Comparison of ENCODE assay signal across 8 cellular contexts in genomic region chr3:113532698-113533533, GRCh38. TPM values are rescaled to one million over a fixed set of nuclear protein-coding genes. Genes with fewer than 3 reads are reported as not detected.
DNase-seq lines count a peak whose midpoint lies in the region; ATAC-seq and TF ChIP-seq lines count a peak whose summit lies in the region.

No MANE protein-coding gene starts in this region.

- H3K36me3 Mint-ChIP-seq in activated T-helper 1 cell treated with anti-CD3 and anti-CD28 coated beads, Interleukin-12 subunit alpha, Interleukin-12 subunit beta, Interleukin-2, Interleukin-4 antibody, amounts not matched to agents 30 ng/mL and 10 ng/mL and 1 ng/mL, durations not matched to agents 14 hours and 24 hours and 36 hours (ENCODE audit: low read depth), result peaks cover 9% of the 10 kb centered on the region

- intact Hi-C loops in activated T-helper 1 cell treated with anti-CD3 and anti-CD28 coated beads, Interleukin-12 subunit alpha, Interleukin-12 subunit beta, Interleukin-2, Interleukin-4 antibody, amounts not matched to agents 30 ng/mL and 10 ng/mL and 1 ng/mL, durations not matched to agents 14 hours and 24 hours and 36 hours (cut with micrococcal nuclease), result loop anchor here (1.0 to 10.0 kb wide), 10 partner anchors 12 to 1612 kb away; partner anchors contain the start of genes ATG3, ATP6V1A, CCDC191 and NAA50
- intact Hi-C loops in ovary (cut with DNase I), result no loop called here

- ATAC-seq in GM21786 (IDR thresholded peaks at IDR 0.05; ENCODE audit: unreplicated experiment) (peak; percentile 26), foreskin keratinocyte (peak; percentile 50)

- H3K4me3 ChIP-seq in ovary, result peak overlapping the region; percentile 52

- POLR2A ChIA-PET in GM10248 (lab: Yijun Ruan, JAX), result no interaction called here

- no peak for TF ChIP-seq EP300 in ovary (IDR thresholded peaks at IDR 0.05)

- CTCF ChIA-PET in GM10248 (lab: Yijun Ruan, JAX), result interaction anchor here (1.0 to 1.2 kb wide), 2 partner anchors 10 to 16 kb away, joined by 3 read pairs; no protein-coding TSS in a partner anchor

- H3K27ac ChIP-seq in foreskin keratinocyte, result no peak overlapping the region
- no peak overlapping the region for H3K27ac ChIP-seq in ovary

- H3K4me1 ChIP-seq in foreskin keratinocyte (peaks cover 3% of the 10 kb centered on the region), ovary (ENCODE audit: insufficient read depth) (no peaks in the 10 kb centered on the region)

- no peak for TF ChIP-seq POLR2A in ovary (IDR thresholded peaks at IDR 0.05)

- peaks cover 55% of the 10 kb centered on the region for H3K4me1 Mint-ChIP-seq in activated T-helper 1 cell treated with anti-CD3 and anti-CD28 coated beads, Interleukin-12 subunit alpha, Interleukin-12 subunit beta, Interleukin-2, Interleukin-4 antibody, amounts not matched to agents 30 ng/mL and 10 ng/mL and 1 ng/mL, durations not matched to agents 14 hours and 24 hours and 36 hours (ENCODE audit: low read depth)

- DNase-seq in GM10248 (ENCODE audit: extremely low spot score) (peak; percentile 50), NCI-H1092 treated with DMSO at 0.1 percent for 48 hours (lab: John Stamatoyannopoulos, UW) (peak; percentile 59), foreskin keratinocyte (no peak), ovary (peak in 2 of 5 donors; percentile 31 to 43), NCI-H187 (lab: John Stamatoyannopoulos, UW) (no peak), GF-D8 (lab: John Stamatoyannopoulos, UW) (no peak)
- DNase-seq in activated T-helper 1 cell treated with anti-CD3 and anti-CD28 coated beads, Interleukin-12 subunit alpha, Interleukin-12 subunit beta, Interleukin-2, Interleukin-4 antibody, amounts not matched to agents 30 ng/mL and 10 ng/mL and 1 ng/mL, durations not matched to agents 14 hours and 24 hours and 36 hours (ENCODE audit: low spot score), result peak; percentile 34

- no peaks in the 10 kb centered on the region for H3K36me3 ChIP-seq in ovary

- no peaks in the 10 kb centered on the region for H3K9me3 Mint-ChIP-seq in activated T-helper 1 cell treated with anti-CD3 and anti-CD28 coated beads, Interleukin-12 subunit alpha, Interleukin-12 subunit beta, Interleukin-2, Interleukin-4 antibody, amounts not matched to agents 30 ng/mL and 10 ng/mL and 1 ng/mL, durations not matched to agents 14 hours and 24 hours and 36 hours

- H3K27me3 ChIP-seq in foreskin keratinocyte, result peaks cover 69% of the 10 kb centered on the region
- H3K27me3 ChIP-seq in ovary, result no peaks in the 10 kb centered on the region

- H3K27ac Mint-ChIP-seq in activated T-helper 1 cell treated with anti-CD3 and anti-CD28 coated beads, Interleukin-12 subunit alpha, Interleukin-12 subunit beta, Interleukin-2, Interleukin-4 antibody, amounts not matched to agents 30 ng/mL and 10 ng/mL and 1 ng/mL, durations not matched to agents 14 hours and 24 hours and 36 hours, result peak overlapping the region; percentile 99

- TF ChIP-seq CTCF in GM10248 (IDR thresholded peaks at IDR 0.05; ENCODE audit: control extremely low read depth, extremely low read depth, low read depth, missing control alignments) (peak; percentile 36), foreskin keratinocyte (conservative IDR thresholded peaks at IDR 0.05) (no peak), ovary (IDR thresholded peaks at IDR 0.05) (no peak)

- WGBS in ovary, 3 donors, result 1% methylated on average over 61 to 66 of the region's 66 CpGs

- H3K27me3 Mint-ChIP-seq in activated T-helper 1 cell treated with anti-CD3 and anti-CD28 coated beads, Interleukin-12 subunit alpha, Interleukin-12 subunit beta, Interleukin-2, Interleukin-4 antibody, amounts not matched to agents 30 ng/mL and 10 ng/mL and 1 ng/mL, durations not matched to agents 14 hours and 24 hours and 36 hours (ENCODE audit: insufficient read depth), result peaks cover 5% of the 10 kb centered on the region

- H3K4me3 Mint-ChIP-seq in activated T-helper 1 cell treated with anti-CD3 and anti-CD28 coated beads, Interleukin-12 subunit alpha, Interleukin-12 subunit beta, Interleukin-2, Interleukin-4 antibody, amounts not matched to agents 30 ng/mL and 10 ng/mL and 1 ng/mL, durations not matched to agents 14 hours and 24 hours and 36 hours, result peak overlapping the region; percentile 100

- H3K9me3 ChIP-seq in ovary, result no peaks in the 10 kb centered on the region

RNA-seq across cellular contexts. Expression of gene SIDT1, which starts 0.6 kb away (rescaled TPM):
- 11.3 and 12.2 TPM in 2 replicates for total RNA-seq in activated T-helper 1 cell treated with anti-CD3 and anti-CD28 coated beads, Interleukin-12 subunit alpha, Interleukin-12 subunit beta, Interleukin-2, Interleukin-4 antibody, amounts not matched to agents 30 ng/mL and 10 ng/mL and 1 ng/mL, durations not matched to agents 14 hours and 24 hours and 36 hours
- total RNA-seq in foreskin keratinocyte (0.03 and 0.11 TPM in 2 replicates), ovary (10 to 100 TPM in 1 of 7 donors, 1 to 10 TPM in 3, under 1 TPM in 3; 0.40 to 12.3 (median 1.1) TPM)
- polyA plus RNA-seq in foreskin keratinocyte (0.02 and 0.04 TPM in 2 replicates), ovary (1 to 10 TPM in 1 of 2 donors, under 1 TPM in 1; 0.34 to 1.3 TPM)

RNA-seq across cellular contexts. Expression of gene SPICE1, which starts 18.0 kb away (rescaled TPM):
- total RNA-seq in activated T-helper 1 cell treated with anti-CD3 and anti-CD28 coated beads, Interleukin-12 subunit alpha, Interleukin-12 subunit beta, Interleukin-2, Interleukin-4 antibody, amounts not matched to agents 30 ng/mL and 10 ng/mL and 1 ng/mL, durations not matched to agents 14 hours and 24 hours and 36 hours, result 14.3 and 20.9 TPM in 2 replicates
- total RNA-seq in foreskin keratinocyte (10.2 and 11.3 TPM in 2 replicates), ovary (10 to 100 TPM; 13.9 to 24.1 (median 20.9) TPM)
- polyA plus RNA-seq in foreskin keratinocyte (2.1 and 2.9 TPM in 2 replicates), ovary (1 to 10 TPM; 5.3 to 6.6 TPM)

Comparison
In these comparisons a context has a peak if more than half of its experiments do, and no peak if none do; other contexts are left out.
1. DNase-seq: peak in GM10248 (single experiment), NCI-H1092 treated with DMSO at 0.1 percent for 48 hours (single experiment) and activated T-helper 1 cell treated with anti-CD3 and anti-CD28 coated beads, Interleukin-12 subunit alpha, Interleukin-12 subunit beta, Interleukin-2, Interleukin-4 antibody, amounts not matched to agents 30 ng/mL and 10 ng/mL and 1 ng/mL, durations not matched to agents 14 hours and 24 hours and 36 hours (single experiment); none in foreskin keratinocyte (0 of 2), NCI-H187 (0 of 2) and GF-D8 (single experiment).